In the genomic region with DNA sequence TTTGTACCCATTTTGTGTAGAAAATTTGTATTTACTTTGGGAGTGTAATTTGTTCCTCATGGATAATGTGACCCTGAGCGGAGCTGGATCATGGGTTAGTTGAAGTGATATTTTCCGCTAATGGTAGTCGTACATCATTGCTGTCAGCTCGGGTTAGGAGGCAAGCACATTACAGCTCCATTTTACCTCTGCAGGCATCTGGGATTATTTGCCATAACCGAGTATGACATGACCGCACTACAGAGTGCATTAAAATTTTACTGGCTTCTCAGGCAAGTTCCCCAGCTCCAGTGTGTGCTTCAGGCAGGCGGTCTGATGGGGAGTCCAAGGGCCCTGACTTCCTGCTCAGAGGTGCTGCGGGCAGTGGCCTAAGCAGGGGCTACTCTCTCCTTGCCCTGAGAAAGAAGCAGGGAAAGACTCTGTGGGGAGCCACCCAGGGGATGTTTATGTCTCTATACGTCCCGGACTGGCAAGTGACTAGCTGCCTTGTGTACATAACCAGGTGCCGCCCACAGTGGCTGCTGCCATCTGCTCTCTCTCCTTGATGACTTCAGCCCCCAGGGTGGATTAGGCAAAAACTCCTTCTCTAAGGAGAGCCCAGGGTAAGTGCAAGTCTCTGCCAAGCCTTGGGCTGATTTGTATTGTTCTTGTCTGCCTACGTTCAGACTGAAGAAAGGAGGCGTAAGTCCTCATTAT, we compare ENCODE assay signal across 23 cellular contexts.
DNase-seq lines count a peak whose midpoint lies in the region; ATAC-seq and TF ChIP-seq lines count a peak whose summit lies in the region.
"Had no signal": no experiment of that assay in that cellular context is flagged by ENCODE, and none has a peak within 500 bp of the region (broad histone marks: within the 10 kb centered on the region; RNA-seq: fewer than 3 reads in every experiment).

No MANE protein-coding gene starts in this region.

- H3K36me3 Mint-ChIP-seq in neural progenitor cell, result peaks cover 3% of the 10 kb centered on the region
- H3K36me3 Mint-ChIP-seq in effector memory CD8-positive, alpha-beta T cell (ENCODE audit: insufficient read depth), result no peaks in the 10 kb centered on the region

- H3K27me3 Mint-ChIP-seq in neural progenitor cell (ENCODE audit: insufficient read depth, low read depth), result no peaks in the 10 kb centered on the region
- H3K27me3 Mint-ChIP-seq in effector memory CD8-positive, alpha-beta T cell, result no peaks in the 10 kb centered on the region
- H3K27me3 Mint-ChIP-seq: activated naive CD8-positive, alpha-beta T cell treated with anti-CD3 and anti-CD28 coated beads, Interleukin-2, amount 50 U/mL, for 24 hours had no signal

- H4K20me1 ChIP-seq in neural progenitor cell (ENCODE audit: low read depth), result no peaks in the 10 kb centered on the region

- no peak overlapping the region for H3K9ac ChIP-seq in neural progenitor cell

- no peak overlapping the region for H3K4me3 ChIP-seq in neural progenitor cell
- H3K4me3 ChIP-seq: coronary artery, hepatocyte, lung, transverse colon had no signal

- TF ChIP-seq CTCF in neural progenitor cell (IDR thresholded peaks at IDR 0.05), result no peak

- ATAC-seq in HG03280 (IDR thresholded peaks at IDR 0.05; ENCODE audit: unreplicated experiment), result no peak
- no peak for ATAC-seq in effector memory CD8-positive, alpha-beta T cell (replicated peaks)
- ATAC-seq: activated naive CD8-positive, alpha-beta T cell treated with anti-CD3 and anti-CD28 coated beads, Interleukin-2, amount 50 U/mL, for 24 hours; HepG2; Panc1; sciatic nerve; stimulated activated naive CD8-positive, alpha-beta T cell treated with anti-CD3 and anti-CD28 coated beads, Interleukin-15, Interleukin-2, amounts not matched to agents 100 U/mL and 50 U/mL, for 24 hours had no signal

- DNase-seq in DMS153 treated with DMSO at 0.1 percent for 48 hours (lab: John Stamatoyannopoulos, UW; ENCODE audit: unreplicated experiment) (peak; percentile 26), NCI-H1694 treated with DMSO at 0.1 percent for 48 hours (lab: John Stamatoyannopoulos, UW) (peak; percentile 69), SHP77 (lab: John Stamatoyannopoulos, UW) (peak; percentile 4 to 10), neural progenitor cell (ENCODE audit: low spot score) (peak; percentile 36), HK-2 (ENCODE audit: unreplicated experiment) (no peak)
- no peak for DNase-seq in effector memory CD8-positive, alpha-beta T cell
- DNase-seq: activated CD4-positive, alpha-beta T cell treated with anti-CD3 and anti-CD28 coated beads for 1 hour; activated naive CD8-positive, alpha-beta T cell treated with anti-CD3 and anti-CD28 coated beads, Interleukin-2, amount 50 U/mL, for 24 hours; brain microvascular endothelial cell; Caco-2; GDM1; NCI-H1105; NCI-H774; stimulated activated naive CD8-positive, alpha-beta T cell treated with anti-CD3 and anti-CD28 coated beads, Interleukin-15, Interleukin-2, amounts not matched to agents 100 U/mL and 50 U/mL, for 24 hours; T1000; transverse colon had no signal

- peaks cover 10% of the 10 kb centered on the region for H3K4me1 ChIP-seq in neural progenitor cell
- H3K4me1 ChIP-seq: Caco-2, transverse colon had no signal

- H3K4me3 Mint-ChIP-seq in neural progenitor cell, result no peak overlapping the region
- H3K4me3 Mint-ChIP-seq in effector memory CD8-positive, alpha-beta T cell, result no peak overlapping the region
- H3K4me3 Mint-ChIP-seq: activated naive CD8-positive, alpha-beta T cell treated with anti-CD3 and anti-CD28 coated beads, Interleukin-2, amount 50 U/mL, for 24 hours had no signal

- no peaks in the 10 kb centered on the region for H3K4me1 Mint-ChIP-seq in neural progenitor cell
- H3K4me1 Mint-ChIP-seq in effector memory CD8-positive, alpha-beta T cell (ENCODE audit: low read depth in 2 of 2), result no peaks in the 10 kb centered on the region
- H3K4me1 Mint-ChIP-seq: activated naive CD8-positive, alpha-beta T cell treated with anti-CD3 and anti-CD28 coated beads, Interleukin-2, amount 50 U/mL, for 24 hours had no signal

- no peak overlapping the region for H2AFZ ChIP-seq in neural progenitor cell (replicated peaks)
- H2AFZ ChIP-seq: hepatocyte had no signal

- no peaks in the 10 kb centered on the region for H3F3A ChIP-seq in neural progenitor cell (ENCODE audit: low read depth)

- no peaks in the 10 kb centered on the region for H3K36me3 ChIP-seq in neural progenitor cell
- H3K36me3 ChIP-seq: brain microvascular endothelial cell, transverse colon had no signal

- no peaks in the 10 kb centered on the region for H3K9me3 Mint-ChIP-seq in neural progenitor cell
- H3K9me3 Mint-ChIP-seq in effector memory CD8-positive, alpha-beta T cell, result no peaks in the 10 kb centered on the region
- H3K9me3 Mint-ChIP-seq: activated naive CD8-positive, alpha-beta T cell treated with anti-CD3 and anti-CD28 coated beads, Interleukin-2, amount 50 U/mL, for 24 hours had no signal

- no peak overlapping the region for H3K27ac Mint-ChIP-seq in neural progenitor cell
- H3K27ac Mint-ChIP-seq in effector memory CD8-positive, alpha-beta T cell, result no peak overlapping the region
- H3K27ac Mint-ChIP-seq: activated naive CD8-positive, alpha-beta T cell treated with anti-CD3 and anti-CD28 coated beads, Interleukin-2, amount 50 U/mL, for 24 hours had no signal

- no peak overlapping the region for H3K4me2 ChIP-seq in neural progenitor cell
- H3K4me2 ChIP-seq: hepatocyte had no signal

- no peaks in the 10 kb centered on the region for H3K9me3 ChIP-seq in neural progenitor cell (ENCODE audit: low read depth)
- H3K9me3 ChIP-seq: Caco-2, transverse colon had no signal

- no peaks in the 10 kb centered on the region for H3K79me2 ChIP-seq in neural progenitor cell (ENCODE audit: low read depth)
- H3K79me2 ChIP-seq: hepatocyte had no signal

- no peak overlapping the region for H3K27ac ChIP-seq in neural progenitor cell
- H3K27ac ChIP-seq: brain microvascular endothelial cell, coronary artery, hepatocyte, transverse colon had no signal

- H3K27me3 ChIP-seq in neural progenitor cell, result no peaks in the 10 kb centered on the region
- H3K27me3 ChIP-seq: brain microvascular endothelial cell, hepatocyte, transverse colon had no signal

Comparison
In these comparisons a context has a peak if more than half of its experiments do, and no peak if none do; other contexts are left out.
1. DNase-seq: peak in DMS153 treated with DMSO at 0.1 percent for 48 hours (single experiment), NCI-H1694 treated with DMSO at 0.1 percent for 48 hours (single experiment), SHP77 (2 of 2) and neural progenitor cell (single experiment); none in HK-2 (single experiment) and effector memory CD8-positive, alpha-beta T cell (0 of 3).